8 cellular contexts compared by ENCODE assay signal in the genomic region with DNA sequence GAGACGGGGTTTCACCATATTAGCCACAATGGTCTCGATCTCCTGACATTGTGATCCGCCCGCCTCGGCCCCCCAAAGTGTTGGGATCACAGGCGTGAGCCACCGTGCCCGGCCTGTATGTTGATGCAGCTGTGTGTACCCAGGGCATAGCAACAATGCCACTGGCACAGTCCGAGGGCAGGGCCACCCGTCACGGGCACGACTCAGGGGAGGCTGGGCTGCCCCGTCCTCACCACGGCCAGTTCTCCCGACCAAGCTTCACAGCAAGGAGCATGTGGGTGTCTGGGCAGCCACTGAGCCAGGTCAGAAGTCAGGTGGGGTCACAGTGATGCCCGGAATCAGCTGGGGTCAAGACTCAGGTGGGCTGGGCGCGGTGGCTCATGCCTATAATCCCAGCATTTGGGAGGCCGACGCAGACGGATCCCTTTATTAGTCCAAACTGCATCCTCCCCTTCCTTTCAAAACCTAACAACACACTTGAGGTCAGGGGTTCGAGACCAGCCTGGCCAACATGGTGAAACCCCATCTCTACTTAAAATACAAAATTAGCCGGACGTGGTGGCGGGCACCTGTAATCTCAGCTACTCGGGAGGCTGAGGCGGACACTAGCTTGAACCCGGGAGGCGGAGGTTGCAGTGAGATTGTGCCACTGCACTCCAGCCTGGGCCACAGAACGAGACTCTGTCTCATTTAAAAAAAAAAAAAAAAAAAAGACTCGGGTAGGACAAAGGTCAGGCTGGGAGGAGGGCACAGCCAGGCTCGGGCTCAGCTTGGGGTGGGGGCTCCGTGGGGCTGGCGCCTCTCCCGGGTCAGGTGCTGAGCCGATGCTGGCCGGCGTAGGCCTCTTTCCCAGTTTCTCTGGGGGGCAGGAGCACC. TPM values are rescaled to one million over a fixed set of nuclear protein-coding genes. Genes with fewer than 3 reads are reported as not detected.
DNase-seq lines count a peak whose midpoint lies in the region; ATAC-seq, FAIRE-seq and TF ChIP-seq lines count a peak whose summit lies in the region.

No MANE protein-coding gene starts in this region.

- H3K9me3 Mint-ChIP-seq in activated CD8-positive, alpha-beta T cell treated with anti-CD3 and anti-CD28 coated beads for 36 hours = no peaks in the 10 kb centered on the region

- H4K20me1 ChIP-seq in HCT116 (ENCODE audit: insufficient read depth) = peaks cover 9% of the 10 kb centered on the region; the same call in 1 of the 2 replicates

- no peak for TF ChIP-seq CTCF in HCT116 (IDR thresholded peaks at IDR 0.05 in 2 of 3, conservative IDR thresholded peaks at IDR 0.05 in 1 of 3; ENCODE audit: borderline replicate concordance in 1 of 3, insufficient read depth in 1 of 3, low read depth in 2 of 3, low read length in 2 of 3)
- TF ChIP-seq CTCF in activated CD8-positive, alpha-beta T cell treated with anti-CD3 and anti-CD28 coated beads for 36 hours (IDR thresholded peaks at IDR 0.05) = no peak

- peaks cover 1% of the 10 kb centered on the region for H3K27me3 Mint-ChIP-seq in activated CD8-positive, alpha-beta T cell treated with anti-CD3 and anti-CD28 coated beads for 36 hours

- H3K4me2 ChIP-seq in HCT116 (ENCODE audit: low read length) = peak overlapping the region; percentile 87

- H3K27me3 ChIP-seq in HCT116 (ENCODE audit: insufficient read depth, low read length) (no peaks in the 10 kb centered on the region), iPS DF 6.9 (ENCODE audit: control insufficient read depth, insufficient read depth, low read length) (no peaks in the 10 kb centered on the region), small intestine (ENCODE audit: control insufficient read depth in 2 of 2, insufficient read depth in 2 of 2, low read length in 2 of 2) (no peaks in the 10 kb centered on the region)

- RAD21 ChIA-PET in HCT116 (lab: Charles Lee; ENCODE audit: low non-redundant PET in 1 of 2, low total read pairs in 2 of 2, uncharacterized antibody in 2 of 2, unreplicated experiment in 2 of 2) = no interaction called here

- CTCF ChIA-PET in HCT116 (lab: Charles Lee) = interaction anchor here (0.6 to 3.3 kb wide), 4 partner anchors 19 to 96 kb away, joined by 3 to 23 read pairs (median 7); no protein-coding TSS in a partner anchor
- CTCF ChIA-PET in activated CD8-positive, alpha-beta T cell treated with anti-CD3 and anti-CD28 coated beads for 36 hours (lab: Charles Lee) = interaction anchor here (1.0 to 4.0 kb wide), 4 partner anchors 10 to 24 kb away, joined by 3 to 45 read pairs (median 16); no protein-coding TSS in a partner anchor

- no peaks in the 10 kb centered on the region; a peak in 1 of 4 replicates for H3K9me3 ChIP-seq in HCT116 (ENCODE audit: control insufficient read depth in 1 of 2, insufficient read depth in 1 of 2, low read depth in 1 of 2, low read length in 2 of 2)
- no peaks in the 10 kb centered on the region for H3K9me3 ChIP-seq in iPS DF 6.9 (ENCODE audit: control insufficient read depth, insufficient read depth, low read length)
- no peaks in the 10 kb centered on the region for H3K9me3 ChIP-seq in small intestine (ENCODE audit: control insufficient read depth, low read depth)

- peaks cover 23 to 44% of the 10 kb centered on the region in 2 experiments for H3K4me1 ChIP-seq in HCT116 (ENCODE audit: control insufficient read depth in 1 of 2, insufficient read depth in 2 of 2, low read length in 2 of 2)
- H3K4me1 ChIP-seq in iPS DF 6.9 (ENCODE audit: control insufficient read depth, insufficient read depth, low read length) = peaks cover 8% of the 10 kb centered on the region
- H3K4me1 ChIP-seq in small intestine (ENCODE audit: control insufficient read depth in 2 of 2, insufficient read depth in 1 of 2, low read depth in 1 of 2, low read length in 1 of 2) = peaks cover 2 to 8% of the 10 kb centered on the region in 2 donors

- TF ChIP-seq POLR2A in HCT116 (IDR thresholded peaks at IDR 0.05; ENCODE audit: borderline replicate concordance, extremely low read depth, insufficient read depth, insufficient read length) = no peak

- no CpG with 5 or more reads among the region's 38 CpGs for WGBS in iPS DF 6.9 (ENCODE audit: insufficient coverage, insufficient read length)
- 44 to 65% (median 55%) methylated on average over 37 to 38 of the region's 38 CpGs for WGBS in small intestine, 3 donors

- H3K4me3 ChIP-seq in HCT116 (replicated peaks in 1 of 2; ENCODE audit: low read depth in 1 of 2, low read length in 2 of 2) = peak overlapping the region; percentile 55 to 74
- peak overlapping the region; percentile 65; the same call in 1 of the 2 replicates for H3K4me3 ChIP-seq in iPS DF 6.9 (ENCODE audit: low read length)
- peak overlapping the region; percentile 58 to 63 for H3K4me3 ChIP-seq in small intestine (ENCODE audit: low read depth in 1 of 2, low read length in 2 of 2)

- POLR2A ChIA-PET in HCT116 (lab: Charles Lee) = interaction anchor here (0.6 to 0.7 kb wide), 3 partner anchors 14 to 229 kb away, joined by 3 to 4 read pairs (median 3); no protein-coding TSS in a partner anchor
- POLR2A ChIA-PET in activated CD8-positive, alpha-beta T cell treated with anti-CD3 and anti-CD28 coated beads for 36 hours (lab: Charles Lee) = interaction anchor here (0.6 to 2.2 kb wide), 6 partner anchors 9 to 265 kb away, joined by 3 to 9 read pairs (median 4); no protein-coding TSS in a partner anchor

- no peak overlapping the region for H2AFZ ChIP-seq in HCT116 (ENCODE audit: low read depth, low read length, poor library complexity, severe bottlenecking)

- H3K36me3 ChIP-seq in HCT116 (ENCODE audit: control insufficient read depth in 1 of 2, insufficient read depth in 2 of 2, low read length in 2 of 2) (peaks cover 0 to 2% of the 10 kb centered on the region in 2 experiments; a peak in 2 of 4 replicates), iPS DF 6.9 (ENCODE audit: control insufficient read depth, insufficient read depth, low read length) (no peaks in the 10 kb centered on the region; the same call in 1 of the 2 replicates), small intestine (ENCODE audit: control insufficient read depth in 2 of 2, insufficient read depth in 2 of 2, low read length in 2 of 2) (no peaks in the 10 kb centered on the region)

- no peak for FAIRE-seq in small intestine (lab: Jason Lieb, UNC)

- no peaks in the 10 kb centered on the region for H3K9me2 ChIP-seq in HCT116 (ENCODE audit: insufficient read depth)

- H3K9ac ChIP-seq in HCT116 (ENCODE audit: low read length) = peak overlapping the region; percentile 82

- H3K27ac ChIP-seq in HCT116 (ENCODE audit: low read depth, low read length) (peak overlapping the region; percentile 96), iPS DF 6.9 (ENCODE audit: low read length) (no peak overlapping the region), small intestine (ENCODE audit: low read depth in 1 of 2, low read length in 1 of 2) (peak overlapping the region; percentile 94 to 96)

- TF ChIP-seq RAD21 in HCT116 (IDR thresholded peaks at IDR 0.05; ENCODE audit: low read depth) = no peak

- H3K36me3 Mint-ChIP-seq in activated CD8-positive, alpha-beta T cell treated with anti-CD3 and anti-CD28 coated beads for 36 hours (ENCODE audit: low read depth) = no peaks in the 10 kb centered on the region

- intact Hi-C loops in HCT116 (cut with micrococcal nuclease) = no loop called here
- intact Hi-C loops in activated CD8-positive, alpha-beta T cell treated with anti-CD3 and anti-CD28 coated beads for 36 hours (cut with micrococcal nuclease) = no loop called here

- DNase-seq in HCT116 (ENCODE audit: low read depth, low spot score) (no peak), iPS DF 6.9 (ENCODE audit: low read depth, low spot score) (no peak), small intestine (no peak), NCI-H146 treated with DMSO at 0.1 percent for 48 hours (lab: John Stamatoyannopoulos, UW; ENCODE audit: unreplicated experiment) (no peak), SW 1271 (lab: John Stamatoyannopoulos, UW) (no peak), H4 (ENCODE audit: low spot score) (no peak), NCI-H1105 treated with DMSO at 0.1 percent for 48 hours (lab: John Stamatoyannopoulos, UW) (no peak)
- DNase-seq in activated CD8-positive, alpha-beta T cell treated with anti-CD3 and anti-CD28 coated beads for 36 hours = no peak

- peaks cover 22% of the 10 kb centered on the region for H3K4me1 Mint-ChIP-seq in activated CD8-positive, alpha-beta T cell treated with anti-CD3 and anti-CD28 coated beads for 36 hours (ENCODE audit: low read depth)

- TSS peak; percentile 91 for BruUV-seq in HCT116 (replicated peaks; lab: Mats Ljungman, UMichigan)

- peak overlapping the region; percentile 81 for H3K4me3 Mint-ChIP-seq in activated CD8-positive, alpha-beta T cell treated with anti-CD3 and anti-CD28 coated beads for 36 hours

- H3K27ac Mint-ChIP-seq in activated CD8-positive, alpha-beta T cell treated with anti-CD3 and anti-CD28 coated beads for 36 hours = peak overlapping the region; percentile 88

- H3K79me2 ChIP-seq in HCT116 (ENCODE audit: insufficient read depth, low read length) = peaks cover 34% of the 10 kb centered on the region

- no peak for ATAC-seq in HCT116
- no peak for ATAC-seq in activated CD8-positive, alpha-beta T cell treated with anti-CD3 and anti-CD28 coated beads for 36 hours

RNA-seq across cellular contexts. Expression of a gene that starts 1.2 kb away (rescaled TPM):
- total RNA-seq in HCT116 (2021; ENCODE audit: unreplicated experiment) = 87.4 TPM
- 89.3 and 95.6 TPM in 2 replicates for polyA plus RNA-seq in HCT116 (2012)
- total RNA-seq in activated CD8-positive, alpha-beta T cell treated with anti-CD3 and anti-CD28 coated beads for 36 hours = 10 to 100 TPM; 38.1 to 43.7 TPM
- 100 to 1,000 TPM in 2 of 3 donors, 10 to 100 TPM in 1; 58.2 to 113 (median 102) TPM for polyA plus RNA-seq in small intestine
- total RNA-seq in H4 (2014; rRNA removed; shearing (Covaris generic)) = 33.2 and 35.7 TPM in 2 replicates

RNA-seq across cellular contexts. Expression of a gene that starts 13.5 kb away (rescaled TPM):
- 0.59 TPM for total RNA-seq in HCT116 (2021; ENCODE audit: unreplicated experiment)
- 0.53 and 0.67 TPM in 2 replicates for polyA plus RNA-seq in HCT116 (2012)
- total RNA-seq in activated CD8-positive, alpha-beta T cell treated with anti-CD3 and anti-CD28 coated beads for 36 hours = 10 to 100 TPM; 52.7 to 58.5 TPM
- 1 to 10 TPM in 2 of 3 donors, under 1 TPM in 1; 0.89 to 5.7 (median 1.9) TPM for polyA plus RNA-seq in small intestine
- total RNA-seq in H4 (2014; rRNA removed; shearing (Covaris generic)) = not detected in 2 replicates

RNA-seq across cellular contexts. Expression of a gene that starts 23.1 kb away (rescaled TPM):
- total RNA-seq in HCT116 (2021; ENCODE audit: unreplicated experiment) = 19.1 TPM
- polyA plus RNA-seq in HCT116 (2012) = 8.6 and 8.8 TPM in 2 replicates
- total RNA-seq in activated CD8-positive, alpha-beta T cell treated with anti-CD3 and anti-CD28 coated beads for 36 hours = 1 to 10 TPM; 8.9 to 9.3 TPM
- 10 to 100 TPM; 23.0 to 38.4 (median 27.3) TPM for polyA plus RNA-seq in small intestine
- 28.3 and 45.8 TPM in 2 replicates for total RNA-seq in H4 (2014; rRNA removed; shearing (Covaris generic))

RNA-seq across cellular contexts. Expression of a gene that starts 34.1 kb away (rescaled TPM):
- total RNA-seq in HCT116 (2021; ENCODE audit: unreplicated experiment) = 0.57 TPM
- 0.16 and 0.31 TPM in 2 replicates for polyA plus RNA-seq in HCT116 (2012)
- under 1 TPM; 0.20 to 0.22 TPM for total RNA-seq in activated CD8-positive, alpha-beta T cell treated with anti-CD3 and anti-CD28 coated beads for 36 hours
- polyA plus RNA-seq in small intestine = 1 to 10 TPM in 2 of 3 donors, not detected in 1; 1.1 to 6.4 TPM
- total RNA-seq in H4 (2014; rRNA removed; shearing (Covaris generic)) = not detected in 2 replicates

RNA-seq across cellular contexts. Expression of a gene that starts 42.0 kb away (rescaled TPM):
- total RNA-seq in HCT116 (2021; ENCODE audit: unreplicated experiment) = 603 TPM
- polyA plus RNA-seq in HCT116 (2012) = 735 and 929 TPM in 2 replicates
- 100 to 1,000 TPM; 159 to 160 TPM for total RNA-seq in activated CD8-positive, alpha-beta T cell treated with anti-CD3 and anti-CD28 coated beads for 36 hours
- polyA plus RNA-seq in small intestine = 100 to 1,000 TPM; 208 to 443 (median 305) TPM
- 587 and 617 TPM in 2 replicates for total RNA-seq in H4 (2014; rRNA removed; shearing (Covaris generic))

Comparison
In these comparisons a context has a peak if more than half of its experiments do, and no peak if none do; other contexts are left out.
1. RNA of a gene that starts 13.5 kb away (total RNA-seq): 52.7 to 58.5 TPM in activated CD8-positive, alpha-beta T cell treated with anti-CD3 and anti-CD28 coated beads for 36 hours; 0.59 TPM in HCT116 (single experiment) and not detected in H4; every median in the first group is over 10 times any median in the second.
2. Peak in every context shown above with its lines, with median percentiles within 50 percentile points of each other: H3K4me3 ChIP-seq.